ENCODE assay signal across 8 cellular contexts in genomic region chr1:11642418-11643017, GRCh38. TPM values are rescaled to one million over a fixed set of nuclear protein-coding genes. Genes with fewer than 3 reads are reported as not detected.
DNase-seq lines count a peak whose midpoint lies in the region; ATAC-seq and TF ChIP-seq lines count a peak whose summit lies in the region.
"Not testable (repeated sequence)": the region's sequence is repeated elsewhere in the genome, so short reads cannot be mapped to it uniquely, and the experiment has no call there.

No MANE protein-coding gene starts in this region.

- H3K27ac ChIP-seq in WERI-Rb-1 = peak overlapping the region; percentile 29; the same call in 1 of the 2 replicates
- H3K27ac ChIP-seq in neuronal stem cell (replicated peaks; ENCODE audit: low read length) = not testable (repeated sequence)

- not testable (repeated sequence) for H3K79me1 ChIP-seq in neuronal stem cell (ENCODE audit: low read depth, low read length)

- H3K4me2 ChIP-seq in neuronal stem cell (ENCODE audit: insufficient read depth, low read length, poor library complexity, severe bottlenecking) = not testable (repeated sequence)

- H3K36me3 Mint-ChIP-seq in stimulated activated naive B cell treated with anti-CD40 and anti-IgM and Interleukin-4, amounts not matched to agents 10 μg/mL and 1 μg/mL and 100 μg/mL, for 72 hours = not testable (repeated sequence)

- not testable (repeated sequence) for H3K4me1 ChIP-seq in neuronal stem cell (ENCODE audit: control insufficient read depth in 2 of 2, insufficient read depth in 1 of 2, low read depth in 1 of 2, low read length in 2 of 2)

- not testable (repeated sequence) for H3K18ac ChIP-seq in neuronal stem cell (ENCODE audit: low read length)

- not testable (repeated sequence) for H3K14ac ChIP-seq in neuronal stem cell (ENCODE audit: low read length)

- not testable (repeated sequence) for H4K91ac ChIP-seq in neuronal stem cell (ENCODE audit: low read depth, low read length, poor library complexity)

- in situ Hi-C loops in Caki2 (cut with HindIII; ENCODE audit: low pct_unique_long_range_greater_than_20kb, low sequenced_read_pairs) = not testable (repeated sequence)

- H3K4me1 Mint-ChIP-seq in stimulated activated naive B cell treated with anti-CD40 and anti-IgM and Interleukin-4, amounts not matched to agents 10 μg/mL and 1 μg/mL and 100 μg/mL, for 72 hours = peaks cover 6 to 12% of the 10 kb centered on the region in 2 donors

- H3K27me3 Mint-ChIP-seq in stimulated activated naive B cell treated with anti-CD40 and anti-IgM and Interleukin-4, amounts not matched to agents 10 μg/mL and 1 μg/mL and 100 μg/mL, for 72 hours = peaks cover 8 to 26% of the 10 kb centered on the region in 2 donors

- H3K9ac ChIP-seq in neuronal stem cell (ENCODE audit: low read depth, low read length, poor library complexity) = not testable (repeated sequence)

- H3K4ac ChIP-seq in neuronal stem cell (ENCODE audit: low read length) = not testable (repeated sequence)

- peak; percentile 78 to 83 for ATAC-seq in stimulated activated naive B cell treated with anti-CD40 and anti-IgM and Interleukin-4, amounts not matched to agents 10 μg/mL and 1 μg/mL and 100 μg/mL, for 72 hours (replicated peaks)

- not testable (repeated sequence) for H2AK5ac ChIP-seq in neuronal stem cell (ENCODE audit: low read depth, low read length)

- WGBS in neuronal stem cell (ENCODE audit: extremely low coverage in 2 of 2, insufficient read length in 2 of 2, insufficient replicate concordance in 1 of 2), 2 donors = no CpG with 5 or more reads among the region's 18 CpGs

- not testable (repeated sequence) for H2AFZ ChIP-seq in neuronal stem cell (ENCODE audit: low read length)

- H4K8ac ChIP-seq in neuronal stem cell (ENCODE audit: low read depth, low read length) = not testable (repeated sequence)

- not testable (repeated sequence) for H3K9me3 ChIP-seq in WERI-Rb-1 (ENCODE audit: severe bottlenecking); neuronal stem cell (replicated peaks in 1 of 2; ENCODE audit: control insufficient read depth in 2 of 2, insufficient read depth in 1 of 2, low read depth in 1 of 2, low read length in 2 of 2)

- not testable (repeated sequence) for H3K27ac Mint-ChIP-seq in stimulated activated naive B cell treated with anti-CD40 and anti-IgM and Interleukin-4, amounts not matched to agents 10 μg/mL and 1 μg/mL and 100 μg/mL, for 72 hours

- TF ChIP-seq CTCF in WERI-Rb-1 (IDR thresholded peaks at IDR 0.05; ENCODE audit: low read depth, low read length) = peak; percentile 97

- H3K4me3 ChIP-seq in WERI-Rb-1 (ENCODE audit: low read depth, low read length); neuronal stem cell (ENCODE audit: low read length in 2 of 2): not testable (repeated sequence)

- H2BK12ac ChIP-seq in neuronal stem cell (ENCODE audit: low read length) = not testable (repeated sequence)

- not testable (repeated sequence) for H3K27me3 ChIP-seq in WERI-Rb-1 (ENCODE audit: insufficient read depth, low read depth, severe bottlenecking)
- H3K27me3 ChIP-seq in neuronal stem cell (ENCODE audit: control insufficient read depth in 3 of 3, insufficient read depth in 3 of 3, low read depth in 1 of 3, low read length in 3 of 3) = peaks cover 0 to 19% (median 0%) of the 10 kb centered on the region in 3 experiments

- not testable (repeated sequence) for H3K23ac ChIP-seq in neuronal stem cell (ENCODE audit: low read depth, low read length, poor library complexity)

- H2BK120ac ChIP-seq in neuronal stem cell (ENCODE audit: low read depth, low read length) = not testable (repeated sequence)

- not testable (repeated sequence) for H2BK5ac ChIP-seq in neuronal stem cell (ENCODE audit: low read length)

- not testable (repeated sequence) for H2BK15ac ChIP-seq in neuronal stem cell (ENCODE audit: low read length)

- not testable (repeated sequence) for H3K4me3 Mint-ChIP-seq in stimulated activated naive B cell treated with anti-CD40 and anti-IgM and Interleukin-4, amounts not matched to agents 10 μg/mL and 1 μg/mL and 100 μg/mL, for 72 hours

- not testable (repeated sequence) for H3K36me3 ChIP-seq in WERI-Rb-1; neuronal stem cell (replicated peaks in 1 of 2; ENCODE audit: control insufficient read depth in 2 of 2, insufficient read depth in 2 of 2, low read length in 2 of 2)

- DNase-seq in Caki2 (ENCODE audit: low read depth) (peak; percentile 28), HS-5 (ENCODE audit: low read depth) (peak; percentile 32), NCI-H510A (lab: John Stamatoyannopoulos, UW) (peak; percentile 60), WERI-Rb-1 (peak; percentile 72), anterior cingulate cortex (lab: John Stamatoyannopoulos, UW) (peak in 41 of 58 donors; percentile 13 to 72 (median 40)), glomerular visceral epithelial cell (ENCODE audit: extremely low spot score) (peak; percentile 61), neuronal stem cell (ENCODE audit: low spot score) (peak; percentile 66)
- DNase-seq in stimulated activated naive B cell treated with anti-CD40 and anti-IgM and Interleukin-4, amounts not matched to agents 10 μg/mL and 1 μg/mL and 100 μg/mL, for 72 hours = peak; percentile 51

- H3K9me3 Mint-ChIP-seq in stimulated activated naive B cell treated with anti-CD40 and anti-IgM and Interleukin-4, amounts not matched to agents 10 μg/mL and 1 μg/mL and 100 μg/mL, for 72 hours = not testable (repeated sequence)

RNA-seq across cellular contexts. Expression of gene FBXO2, which starts 11.7 kb away (rescaled TPM):
- total RNA-seq in Caki2 (2014; rRNA removed; shearing (Covaris generic); ENCODE audit: low replicate concordance) = 3.6 and 3.9 TPM in 2 replicates
- polyA plus RNA-seq in neuronal stem cell (2013, experiment 1 of 2) = 7.1 TPM
- polyA plus RNA-seq in neuronal stem cell (2013, experiment 2 of 2) = 7.2 TPM

RNA-seq across cellular contexts. Expression of gene FBXO44, which starts 12.2 kb away (rescaled TPM):
- total RNA-seq in Caki2 (2014; rRNA removed; shearing (Covaris generic); ENCODE audit: low replicate concordance) = 11.0 and 14.2 TPM in 2 replicates
- 16.4 TPM for polyA plus RNA-seq in neuronal stem cell (2013, experiment 1 of 2)
- polyA plus RNA-seq in neuronal stem cell (2013, experiment 2 of 2) = 16.6 TPM

RNA-seq across cellular contexts. Expression of gene FBXO6, which starts 21.5 kb away (rescaled TPM):
- total RNA-seq in Caki2 (2014; rRNA removed; shearing (Covaris generic); ENCODE audit: low replicate concordance) = 17.4 and 51.1 TPM in 2 replicates
- polyA plus RNA-seq in neuronal stem cell (2013, experiment 1 of 2) = 1.4 TPM
- 1.5 TPM for polyA plus RNA-seq in neuronal stem cell (2013, experiment 2 of 2)

RNA-seq across cellular contexts. Expression of gene MAD2L2, which starts 38.4 kb away (rescaled TPM):
- 91.7 and 96.7 TPM in 2 replicates for total RNA-seq in Caki2 (2014; rRNA removed; shearing (Covaris generic); ENCODE audit: low replicate concordance)
- 132 TPM for polyA plus RNA-seq in neuronal stem cell (2013, experiment 1 of 2)
- 126 TPM for polyA plus RNA-seq in neuronal stem cell (2013, experiment 2 of 2)

RNA-seq across cellular contexts. Expression of gene DRAXIN, which starts 49.0 kb away (rescaled TPM):
- total RNA-seq in Caki2 (2014; rRNA removed; shearing (Covaris generic); ENCODE audit: low replicate concordance) = not detected in 2 replicates
- 9.5 TPM for polyA plus RNA-seq in neuronal stem cell (2013, experiment 1 of 2)
- 9.7 TPM for polyA plus RNA-seq in neuronal stem cell (2013, experiment 2 of 2)
